ENCODE assay signal across 14 cellular contexts in genomic region chr19:6227156-6227940, GRCh38.
"Had no signal": no experiment of that assay in that cellular context is flagged by ENCODE, and none has a peak within 500 bp of the region (broad histone marks: within the 10 kb centered on the region; RNA-seq: fewer than 3 reads in every experiment).

No MANE protein-coding gene starts in this region.

- H3K4me1 ChIP-seq: uterus had no signal

- H3K27ac ChIP-seq: foreskin keratinocyte, heart left ventricle, neutrophil, thyroid gland, uterus had no signal

- H3K4me3 ChIP-seq: heart left ventricle, left lung, smooth muscle cell, thyroid gland, uterus had no signal

- H3K4me3 Mint-ChIP-seq: activated B cell treated with CpG ODN at 0.5 μM for 24 hours; activated CD4-positive, alpha-beta T cell treated with anti-CD3 and anti-CD28 coated beads, Interleukin-2, amount 10 ng/mL, durations not matched to agents 24 days and 14 days; stimulated activated effector memory CD8-positive, alpha-beta T cell treated with anti-CD3 and anti-CD28 coated beads, Interleukin-12 subunit alpha, Interleukin-12 subunit beta, amount 100 ng/mL, for 72 hours; T-helper 1 cell treated with Interleukin-12 subunit alpha and Interleukin-12 subunit beta and Interleukin-4 antibody, amounts not matched to agents 30 μg/mL and 1 μg/mL, for 36 hours had no signal

- H3K27me3 Mint-ChIP-seq: activated B cell treated with CpG ODN at 0.5 μM for 24 hours; activated CD4-positive, alpha-beta T cell treated with anti-CD3 and anti-CD28 coated beads, Interleukin-2, amount 10 ng/mL, durations not matched to agents 24 days and 14 days had no signal

- H3K27me3 ChIP-seq: dorsolateral prefrontal cortex, foreskin keratinocyte, heart left ventricle, left lung, neutrophil, thyroid gland, uterus had no signal

- H3K9me3 Mint-ChIP-seq: activated B cell treated with CpG ODN at 0.5 μM for 24 hours; activated CD4-positive, alpha-beta T cell treated with anti-CD3 and anti-CD28 coated beads, Interleukin-2, amount 10 ng/mL, durations not matched to agents 24 days and 14 days; stimulated activated effector memory CD8-positive, alpha-beta T cell treated with anti-CD3 and anti-CD28 coated beads, Interleukin-12 subunit alpha, Interleukin-12 subunit beta, amount 100 ng/mL, for 72 hours; T-helper 1 cell treated with Interleukin-12 subunit alpha and Interleukin-12 subunit beta and Interleukin-4 antibody, amounts not matched to agents 30 μg/mL and 1 μg/mL, for 36 hours had no signal

- ATAC-seq: foreskin keratinocyte; heart left ventricle; left lung; stimulated activated effector memory CD8-positive, alpha-beta T cell treated with anti-CD3 and anti-CD28 coated beads, Interleukin-12 subunit alpha, Interleukin-12 subunit beta, amount 100 ng/mL, for 72 hours had no signal

- DNase-seq: activated B cell treated with CpG ODN at 0.5 μM for 24 hours; activated CD4-positive, alpha-beta T cell treated with anti-CD3 and anti-CD28 coated beads, Interleukin-2, amount 10 ng/mL, durations not matched to agents 24 days and 14 days; activated T-cell treated with anti-CD3 and anti-CD28 coated beads for 4 hours; foreskin keratinocyte; islet precursor cell; thyroid gland; uterus had no signal

- H3K36me3 ChIP-seq: uterus had no signal

- H3K27ac Mint-ChIP-seq: activated B cell treated with CpG ODN at 0.5 μM for 24 hours; activated CD4-positive, alpha-beta T cell treated with anti-CD3 and anti-CD28 coated beads, Interleukin-2, amount 10 ng/mL, durations not matched to agents 24 days and 14 days; T-helper 1 cell treated with Interleukin-12 subunit alpha and Interleukin-12 subunit beta and Interleukin-4 antibody, amounts not matched to agents 30 μg/mL and 1 μg/mL, for 36 hours had no signal

- H3K9me3 ChIP-seq: heart left ventricle, left lung, neutrophil, thyroid gland, uterus had no signal
